ENCODE assay signal across 16 cellular contexts in genomic region chr15:93151488-93151887, GRCh38.
"Had no signal": no experiment of that assay in that cellular context is flagged by ENCODE, and none has a peak within 500 bp of the region (broad histone marks: within the 10 kb centered on the region; RNA-seq: fewer than 3 reads in every experiment).

No MANE protein-coding gene starts in this region.

- H3K4me1 ChIP-seq: uterus had no signal

- H3K27ac ChIP-seq: ascending aorta, lower lobe of right lung, uterus had no signal

- H3K36me3 ChIP-seq: ascending aorta, lower lobe of right lung, tibial nerve, uterus had no signal

- H3K4me3 ChIP-seq: ascending aorta, lower lobe of right lung, tibial nerve, uterus had no signal

- H3K27me3 ChIP-seq: ascending aorta, tibial nerve, uterus had no signal

- DNase-seq: activated T-cell treated with anti-CD3 and anti-CD28 coated beads, Interleukin-2, amount 50 U/mL, for 24 hours; lower lobe of right lung; midbrain; stimulated activated CD4-positive, alpha-beta T cell treated with anti-CD3 and anti-CD28 coated beads, Interleukin-12 subunit alpha, Interleukin-12 subunit beta, amount 100 ng/mL, for 4 hours; stimulated activated CD4-positive, alpha-beta T cell treated with anti-CD3 and anti-CD28 coated beads, Interleukin-1b, Interleukin-23, amount 100 ng/mL, for 48 hours; stimulated activated naive CD8-positive, alpha-beta T cell treated with anti-CD3 and anti-CD28 coated beads, Interleukin-15, Interleukin-2, amounts not matched to agents 100 U/mL and 50 U/mL, for 24 hours; substantia nigra; uterus had no signal

- H3K36me3 Mint-ChIP-seq: activated naive CD4-positive, alpha-beta T cell treated with anti-CD3 and anti-CD28 coated beads, Interleukin-2, amount 10 ng/mL, durations not matched to agents 7 days and 5 days; T-cell had no signal

- H3K27ac Mint-ChIP-seq: activated CD8-positive, alpha-beta T cell treated with anti-CD3 and anti-CD28 coated beads, Interleukin-2, amount 10 ng/mL, durations not matched to agents 7 days and 5 days; activated T-cell treated with anti-CD3 and anti-CD28 coated beads, Interleukin-2, amount 50 U/mL, for 24 hours; progenitor cell of endocrine pancreas had no signal

- H3K9me3 ChIP-seq: ascending aorta, lower lobe of right lung, uterus had no signal

- H3K9me3 Mint-ChIP-seq: effector memory CD8-positive, alpha-beta T cell had no signal

- H3K4me3 Mint-ChIP-seq: activated CD4-positive, alpha-beta T cell treated with anti-CD3 and anti-CD28 coated beads, Interleukin-2, amount 10 ng/mL, durations not matched to agents 7 days and 5 days; activated CD8-positive, alpha-beta T cell treated with anti-CD3 and anti-CD28 coated beads, Interleukin-2, amount 10 ng/mL, durations not matched to agents 7 days and 5 days; activated naive CD4-positive, alpha-beta T cell treated with anti-CD3 and anti-CD28 coated beads, Interleukin-2, amount 10 ng/mL, durations not matched to agents 7 days and 5 days; activated T-cell treated with anti-CD3 and anti-CD28 coated beads, Interleukin-2, amount 50 U/mL, for 24 hours; T-cell had no signal
